In the genomic region with DNA sequence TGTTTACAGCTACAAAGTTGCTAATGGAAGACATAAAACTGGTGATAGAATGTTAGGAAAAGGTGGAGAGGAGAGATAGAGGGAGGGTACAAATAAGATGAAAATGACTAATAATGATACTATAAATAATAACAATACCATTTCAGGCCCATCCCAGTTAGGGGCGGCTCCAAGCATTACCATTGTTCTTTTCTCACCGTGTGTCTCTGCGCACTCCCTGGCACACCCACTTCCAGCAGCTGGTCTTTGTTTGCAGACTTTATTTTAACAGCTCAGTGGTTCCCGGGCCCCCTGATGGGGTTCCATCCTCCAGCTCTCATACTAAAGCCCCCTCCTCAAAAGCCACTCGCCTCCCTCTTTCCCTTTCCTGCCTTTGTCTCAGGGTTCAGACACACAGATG, we compare ENCODE assay signal across 10 cellular contexts. TPM values are rescaled to one million over a fixed set of nuclear protein-coding genes. Genes with fewer than 3 reads are reported as not detected.
A peak's percentile ranks its signal among the peaks of the same experiment; 100 is the strongest.
DNase-seq lines count a peak whose midpoint lies in the region; ATAC-seq, FAIRE-seq and TF ChIP-seq lines count a peak whose summit lies in the region.
"Not testable (repeated sequence)": the region's sequence is repeated elsewhere in the genome, so short reads cannot be mapped to it uniquely, and the experiment has no call there.
"Had no signal": no experiment of that assay in that cellular context is flagged by ENCODE, and none has a peak within 500 bp of the region (broad histone marks: within the 10 kb centered on the region; RNA-seq: fewer than 3 reads in every experiment).

No MANE protein-coding gene starts in this region.

- H3K9ac ChIP-seq in muscle layer of colon (ENCODE audit: low read length); rectal smooth muscle tissue (ENCODE audit: low read length); stomach smooth muscle (ENCODE audit: low read length in 2 of 2): not testable (repeated sequence)

- ATAC-seq in left colon: peak; percentile 55

- H3K4me3 ChIP-seq in breast epithelium (peak overlapping the region in 2 of 3 donors; percentile 24 to 27), fibroblast of the aortic adventitia (ENCODE audit: low read depth, low read length) (peak overlapping the region; percentile 48), muscle layer of colon (ENCODE audit: low read depth in 1 of 2, low read length in 2 of 2) (peak overlapping the region in 1 of 2 donors; percentile 33), rectal smooth muscle tissue (ENCODE audit: low read length) (peak overlapping the region; percentile 51), stomach smooth muscle (ENCODE audit: low read length in 2 of 2) (peak overlapping the region in 1 of 2 donors; percentile 64)

- not testable (repeated sequence) for H3K27me3 ChIP-seq in breast epithelium; muscle layer of colon (ENCODE audit: control insufficient read depth in 1 of 2, insufficient read depth in 2 of 2, low read length in 2 of 2); rectal smooth muscle tissue (ENCODE audit: control insufficient read depth, insufficient read depth, low read length); stomach smooth muscle (ENCODE audit: control insufficient read depth in 1 of 2, insufficient read depth in 2 of 2, low read length in 2 of 2)

- H3K36me3 ChIP-seq in breast epithelium; muscle layer of colon (ENCODE audit: insufficient read depth, low read length); rectal smooth muscle tissue (ENCODE audit: control insufficient read depth, insufficient read depth, low read length); stomach smooth muscle (ENCODE audit: control insufficient read depth in 2 of 2, insufficient read depth in 2 of 2, low read length in 2 of 2): not testable (repeated sequence)

- H3K27ac ChIP-seq in breast epithelium: not testable (repeated sequence)
- peak overlapping the region; percentile 34 for H3K27ac ChIP-seq in muscle layer of colon (ENCODE audit: low read depth, low read length)
- H3K27ac ChIP-seq in rectal smooth muscle tissue (ENCODE audit: low read depth, low read length): peak overlapping the region; percentile 19
- peak overlapping the region; percentile 49 for H3K27ac ChIP-seq in stomach smooth muscle (ENCODE audit: low read length)

- intact Hi-C loops in breast epithelium (cut with DNase I; ENCODE audit: low total_unique reads); left colon (cut with DNase I, micrococcal nuclease): not testable (repeated sequence)

- TF ChIP-seq POLR2A in breast epithelium (IDR thresholded peaks at IDR 0.05): not testable (repeated sequence)

- H3K4me1 ChIP-seq in breast epithelium; rectal smooth muscle tissue (ENCODE audit: control insufficient read depth, insufficient read depth, low read length): not testable (repeated sequence)
- peaks cover 27% of the 10 kb centered on the region for H3K4me1 ChIP-seq in muscle layer of colon (ENCODE audit: insufficient read depth, low read length)
- peaks cover 26% of the 10 kb centered on the region for H3K4me1 ChIP-seq in stomach smooth muscle (ENCODE audit: control insufficient read depth, insufficient read depth, low read length)

- TF ChIP-seq CTCF in breast epithelium (IDR thresholded peaks at IDR 0.05); fibroblast of the aortic adventitia (IDR thresholded peaks at IDR 0.05; ENCODE audit: insufficient read depth, low read length): not testable (repeated sequence)

- FAIRE-seq in GM19239 (lab: Jason Lieb, UNC): peak; percentile 37

- not testable (repeated sequence) for DNase-seq in GM19239 (ENCODE audit: insufficient read length, low spot score); breast epithelium (ENCODE audit: low spot score in 2 of 2); fibroblast of the aortic adventitia (ENCODE audit: low read depth); left colon

- not testable (repeated sequence) for H3K9me3 ChIP-seq in breast epithelium; muscle layer of colon (ENCODE audit: low read length); stomach smooth muscle (ENCODE audit: control insufficient read depth in 2 of 2, low read length in 2 of 2)

RNA-seq across cellular contexts. Expression of a gene that starts 0.6 kb away (rescaled TPM):
- total RNA-seq in breast epithelium (10 to 100 TPM in 2 of 3 donors, 1 to 10 TPM in 1; 4.9 to 41.3 (median 15.0) TPM), fibroblast of the aortic adventitia (ENCODE audit: low replicate concordance) (2.0 and 3.1 TPM in 2 replicates), left colon (1 to 10 TPM in 1 of 2 donors, under 1 TPM in 1; 0.95 to 2.4 TPM)
- total RNA-seq: CD4-positive, alpha-beta memory T cell; GM12878; GM23248 had no signal

RNA-seq across cellular contexts. Expression of a gene that starts 38.3 kb away (rescaled TPM):
- total RNA-seq in breast epithelium (100 to 1,000 TPM in 1 of 3 donors, 10 to 100 TPM in 2; 50.4 to 112 (median 73.8) TPM), fibroblast of the aortic adventitia (ENCODE audit: low replicate concordance) (45.2 and 228 TPM in 2 replicates), left colon (10 to 100 TPM; 29.8 to 49.0 TPM)

RNA-seq across cellular contexts. Expression of a gene that starts 40.5 kb away (rescaled TPM):
- 100 to 1,000 TPM in 2 of 3 donors, 10 to 100 TPM in 1; 46.5 to 130 (median 101) TPM for total RNA-seq in breast epithelium
- total RNA-seq in fibroblast of the aortic adventitia (ENCODE audit: low replicate concordance): 17.4 and 25.8 TPM in 2 replicates
- 10 to 100 TPM in 1 of 2 donors, 1 to 10 TPM in 1; 8.6 to 10.7 TPM for total RNA-seq in left colon

RNA-seq across cellular contexts. Expression of a gene that starts 51.9 kb away (rescaled TPM):
- total RNA-seq in breast epithelium (10 to 100 TPM in 2 of 3 donors, 1 to 10 TPM in 1; 5.9 to 38.3 (median 22.2) TPM), fibroblast of the aortic adventitia (ENCODE audit: low replicate concordance) (10.3 and 29.4 TPM in 2 replicates), left colon (10 to 100 TPM; 23.3 to 38.2 TPM)
